13 cellular contexts compared by ENCODE assay signal in genomic region chr17:5516060-5516792, GRCh38. TPM values are rescaled to one million over a fixed set of nuclear protein-coding genes. Genes with fewer than 3 reads are reported as not detected.
DNase-seq lines count a peak whose midpoint lies in the region; ATAC-seq, FAIRE-seq and TF ChIP-seq lines count a peak whose summit lies in the region.
"Had no signal": no experiment of that assay in that cellular context is flagged by ENCODE, and none has a peak within 500 bp of the region (broad histone marks: within the 10 kb centered on the region; RNA-seq: fewer than 3 reads in every experiment).

No MANE protein-coding gene starts in this region.

- H3K27ac ChIP-seq in SJSA1 (peak overlapping the region; percentile 93), sigmoid colon (peak overlapping the region in 3 of 4 donors; percentile 40 to 68 (median 59))

- H3K4me1 ChIP-seq in SJSA1 (replicated peaks) (peaks cover 27% of the 10 kb centered on the region), sigmoid colon (peaks cover 0 to 10% (median 0%) of the 10 kb centered on the region in 4 donors)

- H3K9me3 ChIP-seq in SJSA1 (replicated peaks) = no peaks in the 10 kb centered on the region
- H3K9me3 ChIP-seq in sigmoid colon = no peaks in the 10 kb centered on the region

- H3K27me3 ChIP-seq in SJSA1 (replicated peaks) (no peaks in the 10 kb centered on the region), sigmoid colon (no peaks in the 10 kb centered on the region)

- no peak for TF ChIP-seq CTCF in fibroblast of the aortic adventitia (IDR thresholded peaks at IDR 0.05; ENCODE audit: insufficient read depth, low read length)
- TF ChIP-seq CTCF in sigmoid colon (IDR thresholded peaks at IDR 0.05) = no peak

- no peak for TF ChIP-seq POLR2A in H54 (IDR thresholded peaks at IDR 0.05; ENCODE audit: low read depth, low read length)
- TF ChIP-seq POLR2A in sigmoid colon (IDR thresholded peaks at IDR 0.05) = no peak

- H3K36me3 ChIP-seq in SJSA1 = 0 out of 2 replicates have a peak, but pooled peaks cover 5% of the 10 kb centered on the region
- peaks cover 0 to 24% (median 1%) of the 10 kb centered on the region in 4 donors for H3K36me3 ChIP-seq in sigmoid colon

- no peak for TF ChIP-seq EP300 in sigmoid colon (IDR thresholded peaks at IDR 0.05)

- DNase-seq in H54 (ENCODE audit: insufficient read length, low spot score) (peak; percentile 84), SJSA1 (ENCODE audit: low read depth in 1 of 2, low spot score in 2 of 2) (peak; percentile 93 to 96), fibroblast of the aortic adventitia (ENCODE audit: low read depth) (peak; percentile 97), sigmoid colon (no peak)
- no peak for DNase-seq in stimulated activated naive CD4-positive, alpha-beta T cell treated with Interleukin-2 at 50 U/mL for 16 hours (lab: John Stamatoyannopoulos, UW)
- DNase-seq: activated CD4-positive, alpha-beta T cell treated with anti-CD3 and anti-CD28 coated beads, Interleukin-2, amount 10 ng/mL, durations not matched to agents 24 days and 14 days; effector memory CD8-positive, alpha-beta T cell; NCI-H526 had no signal

- H3K4me3 ChIP-seq in SJSA1 = no peak overlapping the region
- no peak overlapping the region for H3K4me3 ChIP-seq in fibroblast of the aortic adventitia (ENCODE audit: low read depth, low read length)
- no peak overlapping the region for H3K4me3 ChIP-seq in sigmoid colon

- FAIRE-seq in H54 (lab: Jason Lieb, UNC) = peak; percentile 81
- FAIRE-seq: GM18507 had no signal

- WGBS in sigmoid colon, 2 donors = 57 to 71% methylated on average over 5 of the region's 5 CpGs

- no peak for ATAC-seq in GM18868 (IDR thresholded peaks at IDR 0.05; ENCODE audit: unreplicated experiment)
- ATAC-seq in HG03354 (IDR thresholded peaks at IDR 0.05; ENCODE audit: poor library complexity, severe bottlenecking, unreplicated experiment) = no peak
- no peak for ATAC-seq in GM21423 (IDR thresholded peaks at IDR 0.05; ENCODE audit: unreplicated experiment)
- ATAC-seq: effector memory CD8-positive, alpha-beta T cell; natural killer cell treated with Interleukin-12 subunit alpha and Interleukin-12 subunit beta and Interleukin-15 and Interleukin-18, amount 100 ng/mL, for 72 hours had no signal

- intact Hi-C loops in sigmoid colon (cut with DNase I) = no loop called here

RNA-seq across cellular contexts. Expression of gene MIS12, which starts 29.9 kb away (rescaled TPM):
- 31.1 and 46.3 TPM in 2 replicates for total RNA-seq in SJSA1 (2014; rRNA removed; shearing (Covaris generic))
- 7.4 and 22.8 TPM in 2 replicates for total RNA-seq in fibroblast of the aortic adventitia (ENCODE audit: low replicate concordance)
- 10 to 100 TPM in 3 of 4 donors, 1 to 10 TPM in 1; 6.1 to 16.6 (median 15.7) TPM for total RNA-seq in sigmoid colon
- polyA plus RNA-seq in sigmoid colon = 10 to 100 TPM in 1 of 3 donors, 1 to 10 TPM in 2; 3.6 to 12.0 (median 7.6) TPM

RNA-seq across cellular contexts. Expression of gene DERL2, which starts 30.2 kb away (rescaled TPM):
- total RNA-seq in SJSA1 (2014; rRNA removed; shearing (Covaris generic)) = 35.4 and 78.9 TPM in 2 replicates
- 11.2 and 45.6 TPM in 2 replicates for total RNA-seq in fibroblast of the aortic adventitia (ENCODE audit: low replicate concordance)
- total RNA-seq in sigmoid colon = 10 to 100 TPM; 14.3 to 40.0 (median 18.0) TPM
- polyA plus RNA-seq in sigmoid colon = 10 to 100 TPM; 23.1 to 51.3 (median 24.6) TPM

RNA-seq across cellular contexts. Expression of gene DHX33, which starts 47.4 kb away (rescaled TPM):
- total RNA-seq in SJSA1 (2014; rRNA removed; shearing (Covaris generic)) = 2.3 and 5.7 TPM in 2 replicates
- total RNA-seq in fibroblast of the aortic adventitia (ENCODE audit: low replicate concordance) (6.5 and 11.7 TPM in 2 replicates), sigmoid colon (1 to 10 TPM; 7.1 to 9.8 (median 8.4) TPM)
- polyA plus RNA-seq in sigmoid colon = 1 to 10 TPM; 2.3 to 8.3 (median 3.0) TPM

Comparison
In these comparisons a context has a peak if more than half of its experiments do, and no peak if none do; other contexts are left out.
1. DNase-seq: peak in H54 (single experiment), SJSA1 (2 of 2) and fibroblast of the aortic adventitia (single experiment); none in sigmoid colon (single experiment) and stimulated activated naive CD4-positive, alpha-beta T cell treated with Interleukin-2 at 50 U/mL for 16 hours (single experiment).